8 cellular contexts compared by ENCODE assay signal in genomic region chr9:131394464-131395026, GRCh38. TPM values are rescaled to one million over a fixed set of nuclear protein-coding genes. Genes with fewer than 3 reads are reported as not detected.
DNase-seq lines count a peak whose midpoint lies in the region; ATAC-seq lines count a peak whose summit lies in the region.

No MANE protein-coding gene starts in this region.

- under 1% methylated on average over 61 of the region's 61 CpGs for WGBS in right cardiac atrium

- H3K27ac ChIP-seq in SJCRH30: peak overlapping the region; percentile 73
- peak overlapping the region; percentile 74 for H3K27ac ChIP-seq in angular gyrus (ENCODE audit: low read depth, low read length)
- peak overlapping the region; percentile 96 for H3K27ac ChIP-seq in right cardiac atrium (ENCODE audit: low read length)

- H3K9me3 ChIP-seq in SJCRH30 (replicated peaks): no peaks in the 10 kb centered on the region
- no peaks in the 10 kb centered on the region for H3K9me3 ChIP-seq in right cardiac atrium (ENCODE audit: control insufficient read depth, low read length)

- H3K4me3 ChIP-seq in SJCRH30: peak overlapping the region; percentile 100
- H3K4me3 ChIP-seq in right cardiac atrium (ENCODE audit: low read length): peak overlapping the region; percentile 100

- H3K27me3 ChIP-seq in SJCRH30: no peaks in the 10 kb centered on the region
- no peaks in the 10 kb centered on the region for H3K27me3 ChIP-seq in right cardiac atrium (ENCODE audit: control insufficient read depth, insufficient read depth)

- DNase-seq in DMS 273 (lab: John Stamatoyannopoulos, UW; ENCODE audit: unreplicated experiment) (peak; percentile 69), DMS 273 treated with DMSO at 0.1 percent for 48 hours (lab: John Stamatoyannopoulos, UW) (no peak), SJCRH30 (peak; percentile 50 to 57), right cardiac atrium (peak; percentile 69 to 84 (median 81)), sciatic nerve (ENCODE audit: low spot score) (peak; percentile 74)

- intact Hi-C loops in right cardiac atrium (cut with DNase I) (no loop called here), sciatic nerve (cut with DNase I) (no loop called here)

- ATAC-seq in HG02852 (IDR thresholded peaks at IDR 0.05; ENCODE audit: unreplicated experiment): peak; percentile 27
- peak; percentile 51 to 67 for ATAC-seq in right cardiac atrium
- ATAC-seq in sciatic nerve: peak; percentile 34
- ATAC-seq in GM18873 (IDR thresholded peaks at IDR 0.05; ENCODE audit: low FRiP score, unreplicated experiment): no peak

- H3K36me3 ChIP-seq in SJCRH30: peaks cover 24% of the 10 kb centered on the region

- peaks cover 20% of the 10 kb centered on the region for H3K4me1 ChIP-seq in SJCRH30
- H3K4me1 ChIP-seq in right cardiac atrium (ENCODE audit: control insufficient read depth, insufficient read depth, low read length): peaks cover 26% of the 10 kb centered on the region

RNA-seq across cellular contexts. Expression of gene PRRC2B, which starts 0.7 kb away (rescaled TPM):
- total RNA-seq in SJCRH30 (2014; rRNA removed; shearing (Covaris generic)): 173 and 185 TPM in 2 replicates
- total RNA-seq in right cardiac atrium (100 to 1,000 TPM; 137 to 175 (median 149) TPM), sciatic nerve (252 TPM)
- 78.1 TPM for polyA plus RNA-seq in right cardiac atrium
